In the genomic region with DNA sequence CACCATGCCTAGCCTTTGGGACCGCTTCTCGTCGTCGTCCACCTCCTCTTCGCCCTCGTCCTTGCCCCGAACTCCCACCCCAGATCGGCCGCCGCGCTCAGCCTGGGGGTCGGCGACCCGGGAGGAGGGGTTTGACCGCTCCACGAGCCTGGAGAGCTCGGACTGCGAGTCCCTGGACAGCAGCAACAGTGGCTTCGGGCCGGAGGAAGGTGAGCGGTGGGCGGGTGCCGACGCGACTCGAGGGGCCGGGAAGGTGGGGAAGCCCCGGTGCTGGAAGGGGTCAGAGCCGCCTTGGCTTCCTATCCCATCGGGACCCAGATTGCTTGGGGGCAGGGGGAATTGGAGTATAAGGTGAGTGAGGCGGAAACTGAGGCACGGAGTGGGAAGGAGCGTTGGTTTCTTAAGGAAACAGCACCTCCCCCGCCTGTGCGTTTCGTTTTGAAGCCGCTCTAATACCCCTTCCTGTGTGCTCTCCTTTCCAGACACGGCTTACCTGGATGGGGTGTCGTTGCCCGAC, we compare ENCODE assay signal across 2 cellular contexts.
TF ChIP-seq lines count a peak whose summit lies in the region.

No MANE protein-coding gene starts in this region.

TF ChIP-seq in H1, 55 proteins besides CTCF, POLR2A, EP300 and RAD21:
- TF ChIP-seq SP1 (IDR thresholded peaks at IDR 0.05; ENCODE audit: low read depth, low read length) (no peak), KDM4A (IDR thresholded peaks at IDR 0.05; ENCODE audit: low read depth, low read length, severe bottlenecking) (no peak), SP4 (IDR thresholded peaks at IDR 0.05; ENCODE audit: low read length) (no peak), TCF12 (IDR thresholded peaks at IDR 0.05; ENCODE audit: low read depth, low read length) (no peak), BACH1 (IDR thresholded peaks at IDR 0.05; ENCODE audit: low read length) (no peak), RXRA (IDR thresholded peaks at IDR 0.05; ENCODE audit: insufficient read depth, low read depth, low read length) (no peak), MAFK (IDR thresholded peaks at IDR 0.05; ENCODE audit: low read depth, low read length) (no peak), ASH2L (IDR thresholded peaks at IDR 0.05; ENCODE audit: low read length) (no peak), CHD2 (IDR thresholded peaks at IDR 0.05; ENCODE audit: low read length) (no peak), GABPA (IDR thresholded peaks at IDR 0.05; ENCODE audit: borderline replicate concordance, insufficient read depth, low read length) (no peak), CREB1 (IDR thresholded peaks at IDR 0.05) (no peak), TBP (IDR thresholded peaks at IDR 0.05; ENCODE audit: low read depth, low read length) (no peak), RNF2 (IDR thresholded peaks at IDR 0.05; ENCODE audit: borderline replicate concordance, low read depth, low read length, missing control alignments, poor library complexity, severe bottlenecking) (no peak), TEAD4 (IDR thresholded peaks at IDR 0.05; ENCODE audit: low read depth, low read length) (no peak), TAF7 (optimal IDR thresholded peaks at IDR 0.05; ENCODE audit: borderline replicate concordance, low read depth, low read length) (peak; percentile 61), YY1 (IDR thresholded peaks at IDR 0.05; ENCODE audit: low read depth, low read length) (no peak), RBBP5 (IDR thresholded peaks at IDR 0.05; ENCODE audit: borderline replicate concordance, low read depth, low read length) (no peak), POLR2AphosphoS5 (IDR thresholded peaks at IDR 0.05; ENCODE audit: low read depth, low read length) (no peak), CTBP2 (IDR thresholded peaks at IDR 0.05; ENCODE audit: borderline replicate concordance, insufficient read depth, insufficient read length, low read length) (no peak), JUN (IDR thresholded peaks at IDR 0.05; ENCODE audit: low read depth, low read length) (no peak), HDAC2 (IDR thresholded peaks at IDR 0.05; ENCODE audit: borderline replicate concordance in 1 of 2, low read depth in 2 of 2, low read length in 2 of 2) (peak in 1 of 2 experiments; percentile 51; a peak in 1 of 4 replicates), PHF8 (conservative IDR thresholded peaks at IDR 0.05; ENCODE audit: low read depth, low read length) (0 out of 2 replicates have a peak, but pooled peaks have one; percentile 17), SRF (IDR thresholded peaks at IDR 0.05; ENCODE audit: low read depth, low read length) (no peak)

TF ChIP-seq in HEK293T, 16 proteins besides CTCF, POLR2A, EP300 and RAD21:
- TF ChIP-seq HDGF (IDR thresholded peaks at IDR 0.05; ENCODE audit: borderline replicate concordance): no peak
- TF ChIP-seq ZNF384 (IDR thresholded peaks at IDR 0.05): no peak
- TF ChIP-seq FOXK2 (IDR thresholded peaks at IDR 0.05): no peak
- no peak for TF ChIP-seq SUZ12 (IDR thresholded peaks at IDR 0.05)
- no peak for TF ChIP-seq L3MBTL2 (conservative IDR thresholded peaks at IDR 0.05)
- no peak for TF ChIP-seq ARNT (IDR thresholded peaks at IDR 0.05)
- TF ChIP-seq TARDBP (IDR thresholded peaks at IDR 0.05): no peak
- TF ChIP-seq FOXM1 (IDR thresholded peaks at IDR 0.05; ENCODE audit: borderline replicate concordance): no peak
- TF ChIP-seq, protein P1, sequence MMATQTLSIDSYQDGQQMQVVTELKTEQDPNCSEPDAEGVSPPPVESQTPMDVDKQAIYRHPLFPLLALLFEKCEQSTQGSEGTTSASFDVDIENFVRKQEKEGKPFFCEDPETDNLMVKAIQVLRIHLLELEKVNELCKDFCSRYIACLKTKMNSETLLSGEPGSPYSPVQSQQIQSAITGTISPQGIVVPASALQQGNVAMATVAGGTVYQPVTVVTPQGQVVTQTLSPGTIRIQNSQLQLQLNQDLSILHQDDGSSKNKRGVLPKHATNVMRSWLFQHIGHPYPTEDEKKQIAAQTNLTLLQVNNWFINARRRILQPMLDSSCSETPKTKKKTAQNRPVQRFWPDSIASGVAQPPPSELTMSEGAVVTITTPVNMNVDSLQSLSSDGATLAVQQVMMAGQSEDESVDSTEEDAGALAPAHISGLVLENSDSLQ (IDR thresholded peaks at IDR 0.05): no peak
- TF ChIP-seq FOXA1 (IDR thresholded peaks at IDR 0.05): no peak
- TF ChIP-seq ELF4 (IDR thresholded peaks at IDR 0.05): no peak
- no peak for TF ChIP-seq LEF1 (IDR thresholded peaks at IDR 0.05; ENCODE audit: borderline replicate concordance)
- TF ChIP-seq NFRKB (IDR thresholded peaks at IDR 0.05): no peak
- no peak for TF ChIP-seq BHLHE40 (IDR thresholded peaks at IDR 0.05; ENCODE audit: borderline replicate concordance)
- no peak for TF ChIP-seq SP1 (IDR thresholded peaks at IDR 0.05)
- TF ChIP-seq CTBP1 (IDR thresholded peaks at IDR 0.05; ENCODE audit: borderline replicate concordance): no peak
